1 cellular context compared by ENCODE assay signal in the genomic region with DNA sequence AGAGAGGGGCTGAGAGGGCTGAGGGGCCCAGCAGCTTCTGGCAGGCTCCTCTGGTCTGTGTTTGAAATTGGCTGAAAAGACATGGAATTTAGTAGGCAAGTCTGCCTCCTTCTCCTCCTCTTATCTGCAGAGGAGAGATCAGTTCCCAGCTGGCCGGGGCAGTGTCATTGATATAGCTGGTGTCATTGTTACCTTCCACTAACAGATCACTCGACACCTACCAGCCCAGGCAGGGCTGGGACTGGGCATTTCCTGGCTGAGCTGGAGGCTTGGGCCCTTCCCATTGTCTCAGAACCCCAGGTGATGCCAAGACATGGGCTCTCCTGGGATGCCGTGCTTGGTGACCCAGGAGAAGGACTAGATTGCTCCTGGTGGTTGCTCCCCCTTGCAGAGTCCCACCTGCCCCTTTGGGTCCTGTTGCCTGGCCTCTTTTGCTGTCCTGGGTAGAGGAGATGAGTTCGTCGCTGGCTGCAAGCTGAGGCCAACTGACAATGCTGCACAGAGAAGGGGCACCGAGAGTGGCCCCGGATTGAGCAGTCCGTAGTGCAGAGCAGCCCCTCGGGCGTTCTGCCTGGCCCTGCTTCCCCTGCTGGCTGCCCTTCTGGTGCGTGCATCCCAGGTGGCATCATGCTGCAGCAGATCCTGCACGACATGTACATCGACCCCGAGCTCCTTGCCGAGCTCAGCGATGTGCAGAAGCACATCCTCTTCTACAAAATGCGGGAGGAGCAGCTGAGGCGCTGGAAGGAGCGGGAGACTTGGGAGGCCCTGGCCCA.
TF ChIP-seq lines count a peak whose summit lies in the region.

A gene (plus strand): TSS at position 198 of the 776 bp plus-strand sequence. CDS start 430 bp downstream, at position 628.

TF ChIP-seq in SK-N-SH, 30 proteins besides CTCF, POLR2A, EP300 and RAD21 (continued from another document):
- TF ChIP-seq, protein P1, sequence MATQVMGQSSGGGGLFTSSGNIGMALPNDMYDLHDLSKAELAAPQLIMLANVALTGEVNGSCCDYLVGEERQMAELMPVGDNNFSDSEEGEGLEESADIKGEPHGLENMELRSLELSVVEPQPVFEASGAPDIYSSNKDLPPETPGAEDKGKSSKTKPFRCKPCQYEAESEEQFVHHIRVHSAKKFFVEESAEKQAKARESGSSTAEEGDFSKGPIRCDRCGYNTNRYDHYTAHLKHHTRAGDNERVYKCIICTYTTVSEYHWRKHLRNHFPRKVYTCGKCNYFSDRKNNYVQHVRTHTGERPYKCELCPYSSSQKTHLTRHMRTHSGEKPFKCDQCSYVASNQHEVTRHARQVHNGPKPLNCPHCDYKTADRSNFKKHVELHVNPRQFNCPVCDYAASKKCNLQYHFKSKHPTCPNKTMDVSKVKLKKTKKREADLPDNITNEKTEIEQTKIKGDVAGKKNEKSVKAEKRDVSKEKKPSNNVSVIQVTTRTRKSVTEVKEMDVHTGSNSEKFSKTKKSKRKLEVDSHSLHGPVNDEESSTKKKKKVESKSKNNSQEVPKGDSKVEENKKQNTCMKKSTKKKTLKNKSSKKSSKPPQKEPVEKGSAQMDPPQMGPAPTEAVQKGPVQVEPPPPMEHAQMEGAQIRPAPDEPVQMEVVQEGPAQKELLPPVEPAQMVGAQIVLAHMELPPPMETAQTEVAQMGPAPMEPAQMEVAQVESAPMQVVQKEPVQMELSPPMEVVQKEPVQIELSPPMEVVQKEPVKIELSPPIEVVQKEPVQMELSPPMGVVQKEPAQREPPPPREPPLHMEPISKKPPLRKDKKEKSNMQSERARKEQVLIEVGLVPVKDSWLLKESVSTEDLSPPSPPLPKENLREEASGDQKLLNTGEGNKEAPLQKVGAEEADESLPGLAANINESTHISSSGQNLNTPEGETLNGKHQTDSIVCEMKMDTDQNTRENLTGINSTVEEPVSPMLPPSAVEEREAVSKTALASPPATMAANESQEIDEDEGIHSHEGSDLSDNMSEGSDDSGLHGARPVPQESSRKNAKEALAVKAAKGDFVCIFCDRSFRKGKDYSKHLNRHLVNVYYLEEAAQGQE (IDR thresholded peaks at IDR 0.05; ENCODE audit: low read depth, low read length), result no peak
- no peak for TF ChIP-seq YY1 (IDR thresholded peaks at IDR 0.05; ENCODE audit: low read depth)
